ENCODE assay signal across 1 cellular context in the genomic region with DNA sequence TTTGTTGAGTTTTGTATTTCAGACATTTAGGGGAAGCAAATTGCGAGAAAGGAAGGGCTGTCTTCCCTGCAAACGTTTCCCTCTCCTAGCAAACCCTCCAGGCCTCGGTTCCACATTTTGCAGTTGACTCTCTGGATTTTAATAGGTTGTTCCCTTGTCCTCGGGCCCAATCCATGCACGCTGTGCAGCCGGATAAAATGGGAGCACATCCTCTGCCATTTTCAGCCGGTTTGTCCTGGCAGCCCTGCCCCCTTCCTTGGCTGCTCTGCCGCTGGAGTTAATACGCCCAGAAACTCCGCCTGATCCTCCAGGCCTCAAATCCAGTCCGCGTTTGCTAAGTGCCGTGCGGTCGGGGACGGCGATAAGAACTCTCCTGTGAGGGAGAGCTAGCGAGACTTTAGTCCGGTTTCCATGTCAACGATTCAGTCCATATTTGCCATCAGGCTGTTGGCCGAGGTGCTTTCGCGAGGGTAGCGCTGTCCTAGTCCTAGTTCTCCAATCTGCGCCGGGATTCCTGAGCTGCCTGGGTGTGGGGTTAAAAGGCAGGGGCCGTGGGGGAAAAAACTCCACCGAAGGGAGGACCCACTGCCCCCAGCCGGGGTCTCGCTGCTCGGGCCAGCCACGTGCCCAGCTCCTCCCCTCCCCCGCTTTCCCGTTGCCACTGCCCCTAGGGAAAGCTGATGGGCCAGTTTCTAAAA.
TF ChIP-seq lines count a peak whose summit lies in the region.

No MANE protein-coding gene starts in this region.

TF ChIP-seq in HepG2, 621 proteins besides CTCF, POLR2A, EP300 and RAD21 (continued from another document and continues in another):
- TF ChIP-seq, protein P1, sequence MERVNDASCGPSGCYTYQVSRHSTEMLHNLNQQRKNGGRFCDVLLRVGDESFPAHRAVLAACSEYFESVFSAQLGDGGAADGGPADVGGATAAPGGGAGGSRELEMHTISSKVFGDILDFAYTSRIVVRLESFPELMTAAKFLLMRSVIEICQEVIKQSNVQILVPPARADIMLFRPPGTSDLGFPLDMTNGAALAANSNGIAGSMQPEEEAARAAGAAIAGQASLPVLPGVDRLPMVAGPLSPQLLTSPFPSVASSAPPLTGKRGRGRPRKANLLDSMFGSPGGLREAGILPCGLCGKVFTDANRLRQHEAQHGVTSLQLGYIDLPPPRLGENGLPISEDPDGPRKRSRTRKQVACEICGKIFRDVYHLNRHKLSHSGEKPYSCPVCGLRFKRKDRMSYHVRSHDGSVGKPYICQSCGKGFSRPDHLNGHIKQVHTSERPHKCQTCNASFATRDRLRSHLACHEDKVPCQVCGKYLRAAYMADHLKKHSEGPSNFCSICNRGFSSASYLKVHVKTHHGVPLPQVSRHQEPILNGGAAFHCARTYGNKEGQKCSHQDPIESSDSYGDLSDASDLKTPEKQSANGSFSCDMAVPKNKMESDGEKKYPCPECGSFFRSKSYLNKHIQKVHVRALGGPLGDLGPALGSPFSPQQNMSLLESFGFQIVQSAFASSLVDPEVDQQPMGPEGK (CRISPR knock-in tag; IDR thresholded peaks at IDR 0.05), result peak; percentile 83
- TF ChIP-seq CREB1 (IDR thresholded peaks at IDR 0.05) (peak; percentile 41; the same call in 1 of the 2 replicates), CREB1 (CRISPR knock-in tag; IDR thresholded peaks at IDR 0.05) (peak; percentile 87), ZFAT (CRISPR knock-in tag; conservative IDR thresholded peaks at IDR 0.05) (0 out of 2 replicates have a peak, but pooled peaks have one; percentile 43), BHLHE40 (IDR thresholded peaks at IDR 0.05; ENCODE audit: low read length) (peak; percentile 42; the same call in 1 of the 2 replicates), ZNF550 (CRISPR knock-in tag; IDR thresholded peaks at IDR 0.05; ENCODE audit: borderline replicate concordance) (0 out of 2 replicates have a peak, but pooled peaks have one; percentile 41), ZFP36L2 (CRISPR knock-in tag; IDR thresholded peaks at IDR 0.05) (no peak), TARDBP (CRISPR knock-in tag; IDR thresholded peaks at IDR 0.05) (peak; percentile 92), ZNF263 (CRISPR knock-in tag; IDR thresholded peaks at IDR 0.05) (peak; percentile 84; the same call in 1 of the 2 replicates), ZNF274 (CRISPR knock-in tag; IDR thresholded peaks at IDR 0.05) (peak; percentile 47; the same call in 1 of the 2 replicates), POGZ (CRISPR knock-in tag; IDR thresholded peaks at IDR 0.05) (peak; percentile 20; the same call in 1 of the 2 replicates), ZNF558 (CRISPR knock-in tag; IDR thresholded peaks at IDR 0.05; ENCODE audit: borderline replicate concordance) (peak; percentile 93; the same call in 1 of the 2 replicates), NFIC (IDR thresholded peaks at IDR 0.05; ENCODE audit: low read length) (no peak; the same call in 1 of the 2 replicates), U2AF2 (IDR thresholded peaks at IDR 0.05; ENCODE audit: low read depth, low read length) (no peak), NCOA1 (CRISPR knock-in tag; IDR thresholded peaks at IDR 0.05) (peak; percentile 68; the same call in 1 of the 2 replicates), KDM6A (CRISPR knock-in tag; IDR thresholded peaks at IDR 0.05; ENCODE audit: low read depth) (peak; percentile 58; the same call in 1 of the 2 replicates), WIZ (CRISPR knock-in tag; IDR thresholded peaks at IDR 0.05) (no peak), ZEB1 (IDR thresholded peaks at IDR 0.05; ENCODE audit: insufficient replicate concordance, low read depth) (peak; percentile 35), AGO2 (optimal IDR thresholded peaks at IDR 0.05; ENCODE audit: low read depth, low read length) (peak; percentile 29), DPF2 (CRISPR knock-in tag; IDR thresholded peaks at IDR 0.05; ENCODE audit: borderline replicate concordance, low read depth) (no peak), GFI1 (CRISPR knock-in tag; IDR thresholded peaks at IDR 0.05; ENCODE audit: borderline replicate concordance) (no peak; the same call in 1 of the 2 replicates), RARG (CRISPR knock-in tag; IDR thresholded peaks at IDR 0.05; ENCODE audit: low read depth) (no peak; the same call in 1 of the 2 replicates), ZNF235 (CRISPR knock-in tag; IDR thresholded peaks at IDR 0.05; ENCODE audit: borderline replicate concordance) (no peak), ZBTB3 (CRISPR knock-in tag; IDR thresholded peaks at IDR 0.05; ENCODE audit: borderline replicate concordance, low read depth) (no peak), ZBTB42 (CRISPR knock-in tag; IDR thresholded peaks at IDR 0.05) (no peak), TEAD3 (CRISPR knock-in tag; optimal IDR thresholded peaks at IDR 0.05; ENCODE audit: borderline replicate concordance) (peak; percentile 89), ZNF225 (CRISPR knock-in tag; IDR thresholded peaks at IDR 0.05) (no peak)
- TF ChIP-seq, protein P2, sequence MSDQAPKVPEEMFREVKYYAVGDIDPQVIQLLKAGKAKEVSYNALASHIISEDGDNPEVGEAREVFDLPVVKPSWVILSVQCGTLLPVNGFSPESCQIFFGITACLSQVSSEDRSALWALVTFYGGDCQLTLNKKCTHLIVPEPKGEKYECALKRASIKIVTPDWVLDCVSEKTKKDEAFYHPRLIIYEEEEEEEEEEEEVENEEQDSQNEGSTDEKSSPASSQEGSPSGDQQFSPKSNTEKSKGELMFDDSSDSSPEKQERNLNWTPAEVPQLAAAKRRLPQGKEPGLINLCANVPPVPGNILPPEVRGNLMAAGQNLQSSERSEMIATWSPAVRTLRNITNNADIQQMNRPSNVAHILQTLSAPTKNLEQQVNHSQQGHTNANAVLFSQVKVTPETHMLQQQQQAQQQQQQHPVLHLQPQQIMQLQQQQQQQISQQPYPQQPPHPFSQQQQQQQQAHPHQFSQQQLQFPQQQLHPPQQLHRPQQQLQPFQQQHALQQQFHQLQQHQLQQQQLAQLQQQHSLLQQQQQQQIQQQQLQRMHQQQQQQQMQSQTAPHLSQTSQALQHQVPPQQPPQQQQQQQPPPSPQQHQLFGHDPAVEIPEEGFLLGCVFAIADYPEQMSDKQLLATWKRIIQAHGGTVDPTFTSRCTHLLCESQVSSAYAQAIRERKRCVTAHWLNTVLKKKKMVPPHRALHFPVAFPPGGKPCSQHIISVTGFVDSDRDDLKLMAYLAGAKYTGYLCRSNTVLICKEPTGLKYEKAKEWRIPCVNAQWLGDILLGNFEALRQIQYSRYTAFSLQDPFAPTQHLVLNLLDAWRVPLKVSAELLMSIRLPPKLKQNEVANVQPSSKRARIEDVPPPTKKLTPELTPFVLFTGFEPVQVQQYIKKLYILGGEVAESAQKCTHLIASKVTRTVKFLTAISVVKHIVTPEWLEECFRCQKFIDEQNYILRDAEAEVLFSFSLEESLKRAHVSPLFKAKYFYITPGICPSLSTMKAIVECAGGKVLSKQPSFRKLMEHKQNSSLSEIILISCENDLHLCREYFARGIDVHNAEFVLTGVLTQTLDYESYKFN (CRISPR knock-in tag; conservative IDR thresholded peaks at IDR 0.05), result peak; percentile 84
- TF ChIP-seq, protein P3, sequence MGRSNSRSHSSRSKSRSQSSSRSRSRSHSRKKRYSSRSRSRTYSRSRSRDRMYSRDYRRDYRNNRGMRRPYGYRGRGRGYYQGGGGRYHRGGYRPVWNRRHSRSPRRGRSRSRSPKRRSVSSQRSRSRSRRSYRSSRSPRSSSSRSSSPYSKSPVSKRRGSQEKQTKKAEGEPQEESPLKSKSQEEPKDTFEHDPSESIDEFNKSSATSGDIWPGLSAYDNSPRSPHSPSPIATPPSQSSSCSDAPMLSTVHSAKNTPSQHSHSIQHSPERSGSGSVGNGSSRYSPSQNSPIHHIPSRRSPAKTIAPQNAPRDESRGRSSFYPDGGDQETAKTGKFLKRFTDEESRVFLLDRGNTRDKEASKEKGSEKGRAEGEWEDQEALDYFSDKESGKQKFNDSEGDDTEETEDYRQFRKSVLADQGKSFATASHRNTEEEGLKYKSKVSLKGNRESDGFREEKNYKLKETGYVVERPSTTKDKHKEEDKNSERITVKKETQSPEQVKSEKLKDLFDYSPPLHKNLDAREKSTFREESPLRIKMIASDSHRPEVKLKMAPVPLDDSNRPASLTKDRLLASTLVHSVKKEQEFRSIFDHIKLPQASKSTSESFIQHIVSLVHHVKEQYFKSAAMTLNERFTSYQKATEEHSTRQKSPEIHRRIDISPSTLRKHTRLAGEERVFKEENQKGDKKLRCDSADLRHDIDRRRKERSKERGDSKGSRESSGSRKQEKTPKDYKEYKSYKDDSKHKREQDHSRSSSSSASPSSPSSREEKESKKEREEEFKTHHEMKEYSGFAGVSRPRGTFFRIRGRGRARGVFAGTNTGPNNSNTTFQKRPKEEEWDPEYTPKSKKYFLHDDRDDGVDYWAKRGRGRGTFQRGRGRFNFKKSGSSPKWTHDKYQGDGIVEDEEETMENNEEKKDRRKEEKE (IDR thresholded peaks at IDR 0.05), result no peak
- TF ChIP-seq, protein P4, sequence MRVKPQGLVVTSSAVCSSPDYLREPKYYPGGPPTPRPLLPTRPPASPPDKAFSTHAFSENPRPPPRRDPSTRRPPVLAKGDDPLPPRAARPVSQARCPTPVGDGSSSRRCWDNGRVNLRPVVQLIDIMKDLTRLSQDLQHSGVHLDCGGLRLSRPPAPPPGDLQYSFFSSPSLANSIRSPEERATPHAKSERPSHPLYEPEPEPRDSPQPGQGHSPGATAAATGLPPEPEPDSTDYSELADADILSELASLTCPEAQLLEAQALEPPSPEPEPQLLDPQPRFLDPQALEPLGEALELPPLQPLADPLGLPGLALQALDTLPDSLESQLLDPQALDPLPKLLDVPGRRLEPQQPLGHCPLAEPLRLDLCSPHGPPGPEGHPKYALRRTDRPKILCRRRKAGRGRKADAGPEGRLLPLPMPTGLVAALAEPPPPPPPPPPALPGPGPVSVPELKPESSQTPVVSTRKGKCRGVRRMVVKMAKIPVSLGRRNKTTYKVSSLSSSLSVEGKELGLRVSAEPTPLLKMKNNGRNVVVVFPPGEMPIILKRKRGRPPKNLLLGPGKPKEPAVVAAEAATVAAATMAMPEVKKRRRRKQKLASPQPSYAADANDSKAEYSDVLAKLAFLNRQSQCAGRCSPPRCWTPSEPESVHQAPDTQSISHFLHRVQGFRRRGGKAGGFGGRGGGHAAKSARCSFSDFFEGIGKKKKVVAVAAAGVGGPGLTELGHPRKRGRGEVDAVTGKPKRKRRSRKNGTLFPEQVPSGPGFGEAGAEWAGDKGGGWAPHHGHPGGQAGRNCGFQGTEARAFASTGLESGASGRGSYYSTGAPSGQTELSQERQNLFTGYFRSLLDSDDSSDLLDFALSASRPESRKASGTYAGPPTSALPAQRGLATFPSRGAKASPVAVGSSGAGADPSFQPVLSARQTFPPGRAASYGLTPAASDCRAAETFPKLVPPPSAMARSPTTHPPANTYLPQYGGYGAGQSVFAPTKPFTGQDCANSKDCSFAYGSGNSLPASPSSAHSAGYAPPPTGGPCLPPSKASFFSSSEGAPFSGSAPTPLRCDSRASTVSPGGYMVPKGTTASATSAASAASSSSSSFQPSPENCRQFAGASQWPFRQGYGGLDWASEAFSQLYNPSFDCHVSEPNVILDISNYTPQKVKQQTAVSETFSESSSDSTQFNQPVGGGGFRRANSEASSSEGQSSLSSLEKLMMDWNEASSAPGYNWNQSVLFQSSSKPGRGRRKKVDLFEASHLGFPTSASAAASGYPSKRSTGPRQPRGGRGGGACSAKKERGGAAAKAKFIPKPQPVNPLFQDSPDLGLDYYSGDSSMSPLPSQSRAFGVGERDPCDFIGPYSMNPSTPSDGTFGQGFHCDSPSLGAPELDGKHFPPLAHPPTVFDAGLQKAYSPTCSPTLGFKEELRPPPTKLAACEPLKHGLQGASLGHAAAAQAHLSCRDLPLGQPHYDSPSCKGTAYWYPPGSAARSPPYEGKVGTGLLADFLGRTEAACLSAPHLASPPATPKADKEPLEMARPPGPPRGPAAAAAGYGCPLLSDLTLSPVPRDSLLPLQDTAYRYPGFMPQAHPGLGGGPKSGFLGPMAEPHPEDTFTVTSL (CRISPR knock-in tag; IDR thresholded peaks at IDR 0.05; ENCODE audit: borderline replicate concordance), result no peak
- TF ChIP-seq, protein P5, sequence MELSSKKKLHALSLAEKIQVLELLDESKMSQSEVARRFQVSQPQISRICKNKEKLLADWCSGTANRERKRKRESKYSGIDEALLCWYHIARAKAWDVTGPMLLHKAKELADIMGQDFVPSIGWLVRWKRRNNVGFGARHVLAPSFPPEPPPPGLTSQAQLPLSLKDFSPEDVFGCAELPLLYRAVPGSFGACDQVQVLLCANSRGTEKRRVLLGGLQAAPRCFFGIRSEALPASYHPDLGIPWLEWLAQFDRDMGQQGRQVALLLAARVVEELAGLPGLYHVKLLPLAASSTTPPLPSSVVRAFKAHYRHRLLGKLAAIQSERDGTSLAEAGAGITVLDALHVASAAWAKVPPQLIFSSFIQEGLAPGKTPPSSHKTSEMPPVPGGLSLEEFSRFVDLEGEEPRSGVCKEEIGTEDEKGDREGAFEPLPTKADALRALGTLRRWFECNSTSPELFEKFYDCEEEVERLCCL (CRISPR knock-in tag; IDR thresholded peaks at IDR 0.05; ENCODE audit: borderline replicate concordance), result peak; percentile 26; the same call in 1 of the 2 replicates
- TF ChIP-seq, protein P6, sequence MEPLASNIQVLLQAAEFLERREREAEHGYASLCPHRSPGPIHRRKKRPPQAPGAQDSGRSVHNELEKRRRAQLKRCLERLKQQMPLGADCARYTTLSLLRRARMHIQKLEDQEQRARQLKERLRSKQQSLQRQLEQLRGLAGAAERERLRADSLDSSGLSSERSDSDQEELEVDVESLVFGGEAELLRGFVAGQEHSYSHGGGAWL (CRISPR knock-in tag; IDR thresholded peaks at IDR 0.05), result peak; percentile 53; the same call in 1 of the 2 replicates
- TF ChIP-seq, protein P7, sequence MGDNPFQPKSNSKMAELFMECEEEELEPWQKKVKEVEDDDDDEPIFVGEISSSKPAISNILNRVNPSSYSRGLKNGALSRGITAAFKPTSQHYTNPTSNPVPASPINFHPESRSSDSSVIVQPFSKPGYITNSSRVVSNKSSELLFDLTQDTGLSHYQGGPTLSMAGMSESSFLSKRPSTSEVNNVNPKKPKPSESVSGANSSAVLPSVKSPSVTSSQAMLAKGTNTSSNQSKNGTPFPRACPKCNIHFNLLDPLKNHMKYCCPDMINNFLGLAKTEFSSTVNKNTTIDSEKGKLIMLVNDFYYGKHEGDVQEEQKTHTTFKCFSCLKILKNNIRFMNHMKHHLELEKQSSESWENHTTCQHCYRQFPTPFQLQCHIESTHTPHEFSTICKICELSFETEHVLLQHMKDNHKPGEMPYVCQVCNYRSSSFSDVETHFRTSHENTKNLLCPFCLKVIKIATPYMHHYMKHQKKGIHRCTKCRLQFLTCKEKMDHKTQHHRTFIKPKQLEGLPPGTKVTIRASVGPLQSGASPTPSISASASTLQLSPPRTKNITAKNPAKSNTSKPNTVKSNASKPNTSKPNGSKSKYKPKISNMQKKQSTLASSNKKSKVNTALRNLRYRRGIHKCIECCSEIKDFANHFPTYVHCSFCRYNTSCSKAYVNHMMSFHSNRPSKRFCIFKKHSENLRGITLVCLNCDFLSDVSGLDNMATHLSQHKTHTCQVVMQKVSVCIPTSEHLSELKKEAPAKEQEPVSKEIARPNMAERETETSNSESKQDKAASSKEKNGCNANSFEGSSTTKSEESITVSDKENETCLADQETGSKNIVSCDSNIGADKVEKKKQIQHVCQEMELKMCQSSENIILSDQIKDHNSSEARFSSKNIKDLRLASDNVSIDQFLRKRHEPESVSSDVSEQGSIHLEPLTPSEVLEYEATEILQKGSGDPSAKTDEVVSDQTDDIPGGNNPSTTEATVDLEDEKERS (CRISPR knock-in tag; IDR thresholded peaks at IDR 0.05), result 0 out of 2 replicates have a peak, but pooled peaks have one; percentile 23
